In the genomic region with DNA sequence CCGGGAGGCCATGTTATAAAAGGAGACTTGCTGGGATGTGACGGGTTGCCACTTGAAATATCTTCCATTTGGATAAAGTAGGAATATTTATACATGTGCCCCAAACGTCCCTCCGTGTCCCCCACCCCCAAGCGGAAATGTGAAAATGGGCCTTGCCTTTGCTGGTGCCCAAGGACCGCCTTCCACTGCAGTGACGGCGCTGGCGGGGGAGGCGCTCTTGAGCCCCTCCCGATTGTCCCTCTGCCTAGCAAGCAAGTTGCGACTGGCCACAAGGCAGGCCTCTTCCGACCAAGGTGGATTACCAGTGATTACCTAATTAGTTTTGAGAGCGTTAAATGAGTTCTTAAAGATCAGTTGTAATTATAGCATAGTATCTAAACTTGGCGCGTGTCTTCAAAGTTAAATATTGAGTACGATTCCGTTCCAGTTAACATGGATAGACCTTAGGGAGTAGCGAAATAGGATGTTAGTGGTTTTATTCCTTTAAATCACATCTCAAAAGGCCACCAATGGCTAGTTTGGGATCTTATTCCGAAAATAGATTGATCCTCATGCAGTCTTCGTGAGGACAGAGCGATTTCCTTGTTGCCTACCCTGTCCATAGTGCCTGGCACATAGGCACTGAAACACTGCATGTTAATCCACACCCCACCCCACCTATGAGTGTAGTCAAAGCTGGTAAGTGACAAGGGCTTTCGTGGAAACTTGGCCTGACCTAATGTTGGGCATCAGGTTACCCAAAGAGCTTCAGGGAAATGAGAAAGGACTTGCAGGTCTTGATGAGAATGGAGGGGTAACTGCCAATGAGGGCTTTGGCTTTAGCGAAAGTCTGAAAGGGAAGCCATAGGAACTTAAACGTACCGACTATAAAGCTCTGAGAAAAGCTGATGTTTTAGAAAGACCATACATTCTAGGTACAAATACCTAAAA, we compare ENCODE assay signal across 8 cellular contexts.
A peak's percentile ranks its signal among the peaks of the same experiment; 100 is the strongest.
DNase-seq lines count a peak whose midpoint lies in the region; ATAC-seq lines count a peak whose summit lies in the region.

No MANE protein-coding gene starts in this region.

- ATAC-seq in GM18868 (IDR thresholded peaks at IDR 0.05; ENCODE audit: unreplicated experiment) = peak; percentile 59
- ATAC-seq in HG03159 (IDR thresholded peaks at IDR 0.05; ENCODE audit: unreplicated experiment) = peak; percentile 48
- ATAC-seq in activated CD4-positive, CD25-positive, alpha-beta regulatory T cell treated with anti-CD3 and anti-CD28 coated beads, Interleukin-2, amount 50 U/mL, for 24 hours = peak; percentile 43 to 44

- peak; percentile 93 for DNase-seq in ACHN
- DNase-seq in NCI-H345 (lab: John Stamatoyannopoulos, UW) = peak; percentile 82
- peak; percentile 82 for DNase-seq in central memory CD4-positive, alpha-beta T cell
- peak; percentile 86 for DNase-seq in iris pigment epithelial cell (ENCODE audit: low read depth)
- peak; percentile 56 for DNase-seq in smooth muscle cell of the brain vasculature (ENCODE audit: low read depth, low spot score)

- in situ Hi-C loops in ACHN (cut with HindIII; ENCODE audit: low pct_ligation_motif_present, low pct_unique_long_range_greater_than_20kb, low sequenced_read_pairs) = no loop called here

Comparison
In these comparisons a context has a peak if more than half of its experiments do, and no peak if none do; other contexts are left out.
1. Peak in every context shown above with its lines: DNase-seq and ATAC-seq.